8 cellular contexts compared by ENCODE assay signal in the genomic region with DNA sequence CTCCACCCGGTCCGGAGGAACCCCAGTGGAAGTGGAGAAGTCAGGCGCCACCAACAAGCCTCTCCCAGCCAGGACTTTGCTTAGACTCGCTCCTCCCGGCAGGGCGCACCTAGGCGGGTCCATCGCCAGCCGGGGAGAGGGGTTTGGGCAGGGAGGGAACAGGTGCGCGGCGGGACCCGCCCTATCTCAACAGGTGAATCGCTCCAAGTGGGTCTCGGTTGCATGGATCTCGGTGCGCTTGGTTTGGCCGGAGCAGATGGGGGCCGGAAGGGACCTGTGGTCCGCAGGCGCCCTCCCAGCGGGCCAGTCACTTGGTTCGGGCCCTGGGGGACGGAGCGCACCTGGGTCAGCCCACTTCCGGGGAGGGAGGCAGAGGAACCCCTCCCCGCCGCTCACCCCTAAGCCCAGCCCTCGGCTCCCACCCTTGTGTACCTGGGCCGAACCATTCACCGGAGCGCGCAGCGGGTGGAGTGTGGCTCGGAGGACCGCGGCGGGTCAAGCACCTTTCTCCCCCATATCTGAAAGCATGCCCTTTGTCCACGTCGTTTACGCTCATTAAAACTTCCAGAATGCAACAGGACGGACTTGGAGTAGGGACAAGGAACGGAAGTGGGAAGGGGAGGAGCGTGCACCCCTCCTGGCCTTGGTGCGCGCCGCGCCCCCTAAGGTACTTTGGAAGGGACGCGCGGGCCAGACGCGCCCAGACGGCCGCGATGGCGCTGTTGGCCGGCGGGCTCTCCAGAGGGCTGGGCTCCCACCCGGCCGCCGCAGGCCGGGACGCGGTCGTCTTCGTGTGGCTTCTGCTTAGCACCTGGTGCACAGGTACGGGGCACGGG. TPM values are rescaled to one million over a fixed set of nuclear protein-coding genes. Genes with fewer than 3 reads are reported as not detected.
DNase-seq lines count a peak whose midpoint lies in the region; ATAC-seq and TF ChIP-seq lines count a peak whose summit lies in the region.

A gene with protein sequence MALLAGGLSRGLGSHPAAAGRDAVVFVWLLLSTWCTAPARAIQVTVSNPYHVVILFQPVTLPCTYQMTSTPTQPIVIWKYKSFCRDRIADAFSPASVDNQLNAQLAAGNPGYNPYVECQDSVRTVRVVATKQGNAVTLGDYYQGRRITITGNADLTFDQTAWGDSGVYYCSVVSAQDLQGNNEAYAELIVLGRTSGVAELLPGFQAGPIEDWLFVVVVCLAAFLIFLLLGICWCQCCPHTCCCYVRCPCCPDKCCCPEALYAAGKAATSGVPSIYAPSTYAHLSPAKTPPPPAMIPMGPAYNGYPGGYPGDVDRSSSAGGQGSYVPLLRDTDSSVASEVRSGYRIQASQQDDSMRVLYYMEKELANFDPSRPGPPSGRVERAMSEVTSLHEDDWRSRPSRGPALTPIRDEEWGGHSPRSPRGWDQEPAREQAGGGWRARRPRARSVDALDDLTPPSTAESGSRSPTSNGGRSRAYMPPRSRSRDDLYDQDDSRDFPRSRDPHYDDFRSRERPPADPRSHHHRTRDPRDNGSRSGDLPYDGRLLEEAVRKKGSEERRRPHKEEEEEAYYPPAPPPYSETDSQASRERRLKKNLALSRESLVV (plus strand): TSS at position 693 of the 836 bp plus-strand sequence. CDS start 21 bp downstream, at position 714.

- no peaks in the 10 kb centered on the region for H3K36me3 ChIP-seq in BLaER1 treated with 17β-estradiol and CSF1 and Interleukin-3, amounts not matched to agents 10 nM and 100 nM
- H3K36me3 ChIP-seq in SU-DHL-6 (ENCODE audit: low read length) (no peaks in the 10 kb centered on the region), adrenal gland (replicated peaks in 1 of 2) (no peaks in the 10 kb centered on the region)

- DNase-seq in adrenal gland, result peak; percentile 80 to 93 (median 84)
- peak; percentile 96 for DNase-seq in kidney tubule cell (ENCODE audit: low spot score)
- DNase-seq in stimulated activated CD4-positive, alpha-beta T cell treated with anti-CD3 and anti-CD28 coated beads, TNF-alpha, amount 100 ng/mL, for 24 hours (ENCODE audit: low read depth in 3 of 3), result peak in 2 of 3 experiments; percentile 46 to 63
- no peak for DNase-seq in A172 (ENCODE audit: low spot score)

- 0 to 1% (median 0%) methylated on average over 3 to 69 of the region's 69 CpGs for WGBS in adrenal gland, 4 donors

- TF ChIP-seq CTCF in SU-DHL-6 (IDR thresholded peaks at IDR 0.05; ENCODE audit: insufficient read depth, low read length, poor library complexity, severe bottlenecking) (no peak), adrenal gland (IDR thresholded peaks at IDR 0.05) (peak in 1 of 6 experiments; percentile 1)

- peaks cover 0 to 30% (median 6%) of the 10 kb centered on the region in 11 experiments; a peak in 12 of 22 replicates for H3K9me3 ChIP-seq in BLaER1 treated with 17β-estradiol and CSF1 and Interleukin-3, amounts not matched to agents 10 nM and 100 nM (replicated peaks in 1 of 11)
- no peaks in the 10 kb centered on the region for H3K9me3 ChIP-seq in SU-DHL-6 (ENCODE audit: insufficient read depth, low read length)
- H3K9me3 ChIP-seq in adrenal gland (replicated peaks in 1 of 3), result no peaks in the 10 kb centered on the region

- intact Hi-C loops in adrenal gland (cut with DNase I), result no loop called here

- ATAC-seq in GM19438 (IDR thresholded peaks at IDR 0.05; ENCODE audit: low read depth, unreplicated experiment) (peak; percentile 76), HG03521 (IDR thresholded peaks at IDR 0.05; ENCODE audit: unreplicated experiment) (peak; percentile 76)

- H2AFZ ChIP-seq in SU-DHL-6 (ENCODE audit: low read depth, low read length, severe bottlenecking), result peak within 1 kb of the TSS; percentile 74

- peaks cover 16% of the 10 kb centered on the region; the same call in 1 of the 2 replicates for H3K79me2 ChIP-seq in SU-DHL-6 (ENCODE audit: insufficient read depth, low read length)

- H3K27me3 ChIP-seq in BLaER1 treated with 17β-estradiol and CSF1 and Interleukin-3, amounts not matched to agents 10 nM and 100 nM, result peaks cover 37 to 61% (median 57%) of the 10 kb centered on the region in 11 experiments
- H3K27me3 ChIP-seq in SU-DHL-6 (ENCODE audit: low read length) (no peaks in the 10 kb centered on the region), adrenal gland (peaks cover 6% of the 10 kb centered on the region)

- no peaks in the 10 kb centered on the region; a peak in 2 of 22 replicates for H4K20me1 ChIP-seq in BLaER1 treated with 17β-estradiol and CSF1 and Interleukin-3, amounts not matched to agents 10 nM and 100 nM
- no peaks in the 10 kb centered on the region for H4K20me1 ChIP-seq in SU-DHL-6 (ENCODE audit: low read depth, low read length)

- no peak within 1 kb of the TSS for H3K27ac ChIP-seq in BLaER1 treated with 17β-estradiol and CSF1 and Interleukin-3, amounts not matched to agents 10 nM and 100 nM
- H3K27ac ChIP-seq in SU-DHL-6 (ENCODE audit: low read depth, low read length), result peak within 1 kb of the TSS; percentile 79
- H3K27ac ChIP-seq in adrenal gland, result peak within 1 kb of the TSS in 4 of 5 donors; percentile 85 to 97 (median 88)

- peak within 1 kb of the TSS in 7 of 11 experiments; percentile 6 to 71 (median 27); a peak in 8 of 22 replicates for H3K9ac ChIP-seq in BLaER1 treated with 17β-estradiol and CSF1 and Interleukin-3, amounts not matched to agents 10 nM and 100 nM
- H3K9ac ChIP-seq in SU-DHL-6 (ENCODE audit: low read length), result peak within 1 kb of the TSS; percentile 85

- peaks cover 16% of the 10 kb centered on the region for H3F3A ChIP-seq in SU-DHL-6 (ENCODE audit: insufficient read depth)

- H3K4me1 ChIP-seq in BLaER1 treated with 17β-estradiol and CSF1 and Interleukin-3, amounts not matched to agents 10 nM and 100 nM, result peaks cover 18 to 32% (median 25%) of the 10 kb centered on the region in 10 experiments
- peaks cover 5 to 19% of the 10 kb centered on the region in 2 donors for H3K4me1 ChIP-seq in adrenal gland (replicated peaks in 1 of 2)

- H3K4me2 ChIP-seq in BLaER1 treated with 17β-estradiol and CSF1 and Interleukin-3, amounts not matched to agents 10 nM and 100 nM, result peak within 1 kb of the TSS; percentile 76 to 99 (median 92)
- H3K4me2 ChIP-seq in SU-DHL-6 (ENCODE audit: low read depth, low read length, poor library complexity, severe bottlenecking), result peak within 1 kb of the TSS; percentile 59

- peak; percentile 31 to 64 for TF ChIP-seq POLR2A in adrenal gland (IDR thresholded peaks at IDR 0.05)

- peak within 1 kb of the TSS; percentile 48 to 65 (median 57) for H3K4me3 ChIP-seq in BLaER1 treated with 17β-estradiol and CSF1 and Interleukin-3, amounts not matched to agents 10 nM and 100 nM
- peak within 1 kb of the TSS; percentile 85 for H3K4me3 ChIP-seq in SU-DHL-6 (ENCODE audit: insufficient read depth, low read length, poor library complexity, severe bottlenecking)
- peak within 1 kb of the TSS; percentile 6 to 78 (median 52) for H3K4me3 ChIP-seq in adrenal gland

- H3K9me2 ChIP-seq in SU-DHL-6 (replicated peaks; ENCODE audit: insufficient read depth, low read length), result no peaks in the 10 kb centered on the region

RNA-seq across cellular contexts. Expression of the gene that starts here (rescaled TPM):
- total RNA-seq in adrenal gland, result 100 to 1,000 TPM in 1 of 8 donors, 10 to 100 TPM in 7; 30.2 to 106 (median 60.1) TPM
- 10 to 100 TPM in 2 of 3 donors, 1 to 10 TPM in 1; 8.2 to 87.8 (median 62.7) TPM for polyA plus RNA-seq in adrenal gland
- 0.69 and 1.1 TPM in 2 replicates for total RNA-seq in A172 (2014; rRNA removed; shearing (Covaris generic))

Comparison
In these comparisons a context has a peak if more than half of its experiments do, and no peak if none do; other contexts are left out.
1. RNA of the gene that starts here (total RNA-seq): 30.2 to 106 TPM in adrenal gland; 0.69 to 1.1 TPM in A172; every median in the first group is over 10 times any median in the second.
2. H3K27ac ChIP-seq: peak in SU-DHL-6 (single experiment) and adrenal gland (4 of 5); none in BLaER1 treated with 17β-estradiol and CSF1 and Interleukin-3, amounts not matched to agents 10 nM and 100 nM (0 of 11).
3. Peak in every context shown above with its lines, with median percentiles within 50 percentile points of each other: H3K4me3 ChIP-seq.